Comparison of ENCODE assay signal across 10 cellular contexts in genomic region chr17:54948380-54948779, GRCh38. TPM values are rescaled to one million over a fixed set of nuclear protein-coding genes. Genes with fewer than 3 reads are reported as not detected.
DNase-seq lines count a peak whose midpoint lies in the region; TF ChIP-seq lines count a peak whose summit lies in the region.
"Had no signal": no experiment of that assay in that cellular context is flagged by ENCODE, and none has a peak within 500 bp of the region (broad histone marks: within the 10 kb centered on the region; RNA-seq: fewer than 3 reads in every experiment).

No MANE protein-coding gene starts in this region.

- no peak overlapping the region for H3K9ac ChIP-seq in skeletal muscle satellite cell (ENCODE audit: low read depth, low read length)

- no peaks in the 10 kb centered on the region for H3K27me3 ChIP-seq in skeletal muscle satellite cell (ENCODE audit: control insufficient read depth, insufficient read depth, low read length)

- peak overlapping the region; percentile 75 for H3K27ac Mint-ChIP-seq in chondrocyte (ENCODE audit: unreplicated experiment)
- H3K27ac Mint-ChIP-seq: immature natural killer cell had no signal

- no peak overlapping the region for H3K4me3 Mint-ChIP-seq in chondrocyte (ENCODE audit: unreplicated experiment)
- H3K4me3 Mint-ChIP-seq: immature natural killer cell had no signal

- H3K4me1 Mint-ChIP-seq in chondrocyte (ENCODE audit: low read depth): peaks cover 19% of the 10 kb centered on the region

- H3K4me3 ChIP-seq in skeletal muscle satellite cell (ENCODE audit: low read length): no peak overlapping the region

- no peak for TF ChIP-seq CTCF in chondrocyte (IDR thresholded peaks at IDR 0.05)

- no peaks in the 10 kb centered on the region for H3K27me3 Mint-ChIP-seq in chondrocyte (ENCODE audit: low read depth)

- H3K36me3 ChIP-seq in skeletal muscle satellite cell (ENCODE audit: insufficient read depth, low read length): peaks cover 3% of the 10 kb centered on the region

- DNase-seq in NK-92 treated with Interleukin-12 subunit alpha and Interleukin-12 subunit beta, amount 100 ng/mL, for 24 hours (lab: John Stamatoyannopoulos, UW): peak; percentile 20
- DNase-seq in NK-92 (lab: John Stamatoyannopoulos, UW; ENCODE audit: unreplicated experiment) (no peak), LoVo (ENCODE audit: low spot score) (peak; percentile 30), chondrocyte (ENCODE audit: low spot score) (no peak), cardiac septum (ENCODE audit: low spot score) (no peak), NCI-H524 treated with DMSO at 0.1 percent for 48 hours (lab: John Stamatoyannopoulos, UW) (no peak)
- no peak for DNase-seq in stimulated activated naive CD4-positive, alpha-beta T cell treated with Interleukin-2 at 50 U/mL for 16 hours (lab: John Stamatoyannopoulos, UW)
- DNase-seq: amygdala had no signal

- peaks cover 4% of the 10 kb centered on the region for H3K9me3 Mint-ChIP-seq in chondrocyte (ENCODE audit: low read depth)
- H3K9me3 Mint-ChIP-seq: immature natural killer cell had no signal

- H3K4me1 ChIP-seq in skeletal muscle satellite cell (ENCODE audit: control insufficient read depth, insufficient read depth, low read length): peaks cover 48% of the 10 kb centered on the region

- intact Hi-C loops in cardiac septum (cut with DNase I): no loop called here

- no peaks in the 10 kb centered on the region for H3K9me3 ChIP-seq in skeletal muscle satellite cell (replicated peaks; ENCODE audit: low read length)

- H3K36me3 Mint-ChIP-seq in chondrocyte (ENCODE audit: low read depth): peaks cover 32% of the 10 kb centered on the region

- H3K4me2 ChIP-seq in skeletal muscle satellite cell (ENCODE audit: low read length): peak overlapping the region; percentile 42

RNA-seq across cellular contexts. Expression of gene COX11, which starts 20.1 kb away (rescaled TPM):
- total RNA-seq in chondrocyte (34.6 to 48.2 TPM (median 37.3 TPM) in 3 replicates), cardiac septum (48.6 TPM)
- total RNA-seq in skeletal muscle satellite cell (2012; rRNA removed): 57.0 and 90.6 TPM in 2 replicates

RNA-seq across cellular contexts. Expression of gene STXBP4, which starts 20.2 kb away (rescaled TPM):
- total RNA-seq in chondrocyte: 8.7 to 18.6 TPM (median 11.9 TPM) in 3 replicates
- 13.4 and 17.7 TPM in 2 replicates for total RNA-seq in skeletal muscle satellite cell (2012; rRNA removed)
- 7.3 TPM for total RNA-seq in cardiac septum

RNA-seq across cellular contexts. Expression of gene TOM1L1, which starts 47.7 kb away (rescaled TPM):
- total RNA-seq in chondrocyte: 18.7 to 28.4 TPM (median 26.4 TPM) in 3 replicates
- total RNA-seq in skeletal muscle satellite cell (2012; rRNA removed): 15.1 and 18.0 TPM in 2 replicates
- total RNA-seq in cardiac septum: 9.6 TPM

Comparison
In these comparisons a context has a peak if more than half of its experiments do, and no peak if none do; other contexts are left out.
1. DNase-seq: peak in NK-92 treated with Interleukin-12 subunit alpha and Interleukin-12 subunit beta, amount 100 ng/mL, for 24 hours (single experiment) and LoVo (single experiment); none in NK-92 (single experiment), chondrocyte (single experiment), cardiac septum (single experiment), stimulated activated naive CD4-positive, alpha-beta T cell treated with Interleukin-2 at 50 U/mL for 16 hours (single experiment) and NCI-H524 treated with DMSO at 0.1 percent for 48 hours (single experiment).